ENCODE assay signal across 8 cellular contexts in genomic region chr3:48564022-48564421, GRCh38. TPM values are rescaled to one million over a fixed set of nuclear protein-coding genes. Genes with fewer than 3 reads are reported as not detected.
A peak's percentile ranks its signal among the peaks of the same experiment; 100 is the strongest.
DNase-seq lines count a peak whose midpoint lies in the region; ATAC-seq and TF ChIP-seq lines count a peak whose summit lies in the region.

No MANE protein-coding gene starts in this region.

- no peak overlapping the region for H3K4me3 ChIP-seq in CD8-positive, alpha-beta T cell (ENCODE audit: low read depth, low read length)
- H3K4me3 ChIP-seq in mammary epithelial cell (replicated peaks in 1 of 3; ENCODE audit: insufficient read depth in 1 of 3, low read depth in 2 of 3, low read length in 3 of 3): no peak overlapping the region

- no peaks in the 10 kb centered on the region for H3K4me1 ChIP-seq in CD8-positive, alpha-beta T cell (ENCODE audit: insufficient read depth, low read length)
- H3K4me1 ChIP-seq in mammary epithelial cell (ENCODE audit: insufficient read depth, low read length): peaks cover 61% of the 10 kb centered on the region

- ATAC-seq in CD8-positive, alpha-beta T cell: no peak
- ATAC-seq in natural killer cell treated with Interleukin-12 subunit alpha and Interleukin-12 subunit beta and Interleukin-15 and Interleukin-18, amount 100 ng/mL, for 72 hours: peak; percentile 87 to 90
- no peak for ATAC-seq in HG02840 (IDR thresholded peaks at IDR 0.05; ENCODE audit: low FRiP score, unreplicated experiment)

- no peaks in the 10 kb centered on the region for H3K9me3 ChIP-seq in CD8-positive, alpha-beta T cell (ENCODE audit: low read length)
- H3K9me3 ChIP-seq in mammary epithelial cell (replicated peaks; ENCODE audit: insufficient read depth, low read length): no peaks in the 10 kb centered on the region

- no peak overlapping the region for H3K27ac Mint-ChIP-seq in CD8-positive, alpha-beta T cell
- peak overlapping the region; percentile 90 to 93 for H3K27ac Mint-ChIP-seq in natural killer cell treated with Interleukin-12 subunit alpha and Interleukin-12 subunit beta and Interleukin-15 and Interleukin-18, amount 100 ng/mL, for 72 hours

- H3K4me2 ChIP-seq in mammary epithelial cell (ENCODE audit: insufficient read depth, low read depth, low read length): no peak overlapping the region

- H3K9ac ChIP-seq in mammary epithelial cell (ENCODE audit: insufficient read depth, low read length): no peak overlapping the region

- no peaks in the 10 kb centered on the region for H3K27me3 ChIP-seq in CD8-positive, alpha-beta T cell (ENCODE audit: insufficient read depth, low read length)
- H3K27me3 ChIP-seq in mammary epithelial cell (ENCODE audit: insufficient read depth, low read length): no peaks in the 10 kb centered on the region

- H3K4me1 Mint-ChIP-seq in CD8-positive, alpha-beta T cell (ENCODE audit: low read depth): no peaks in the 10 kb centered on the region
- H3K4me1 Mint-ChIP-seq in natural killer cell treated with Interleukin-12 subunit alpha and Interleukin-12 subunit beta and Interleukin-15 and Interleukin-18, amount 100 ng/mL, for 72 hours (ENCODE audit: low read depth in 2 of 2): peaks cover 30 to 36% of the 10 kb centered on the region in 2 donors

- H3K36me3 ChIP-seq in CD8-positive, alpha-beta T cell (ENCODE audit: insufficient read depth, low read length): no peaks in the 10 kb centered on the region
- H3K36me3 ChIP-seq in mammary epithelial cell (ENCODE audit: insufficient read depth, low read length): peaks cover 20% of the 10 kb centered on the region

- CTCF ChIA-PET in CD8-positive, alpha-beta T cell (lab: Charles Lee): interaction anchor here (1.2 to 3.5 kb wide), 3 partner anchors 15 to 163 kb away, joined by 3 to 13 read pairs (median 5); no protein-coding TSS in a partner anchor
- CTCF ChIA-PET in mammary epithelial cell (lab: Charles Lee; ENCODE audit: low non-redundant PET): no interaction called here

- POLR2A ChIA-PET in CD8-positive, alpha-beta T cell (lab: Charles Lee): interaction anchor here (0.5 kb wide), 1 partner anchor 8 kb away, joined by 3 read pairs; no protein-coding TSS in a partner anchor

- H3K36me3 Mint-ChIP-seq in CD8-positive, alpha-beta T cell: no peaks in the 10 kb centered on the region
- no peaks in the 10 kb centered on the region for H3K36me3 Mint-ChIP-seq in natural killer cell treated with Interleukin-12 subunit alpha and Interleukin-12 subunit beta and Interleukin-15 and Interleukin-18, amount 100 ng/mL, for 72 hours

- no peaks in the 10 kb centered on the region for H4K20me1 ChIP-seq in mammary epithelial cell (ENCODE audit: insufficient read depth, low read length)

- H2AFZ ChIP-seq in mammary epithelial cell (ENCODE audit: low read depth, low read length): no peak overlapping the region

- TSS peak; percentile 96 for BruUV-seq in mammary epithelial cell (replicated peaks; lab: Mats Ljungman, UMichigan)

- H3K79me2 ChIP-seq in mammary epithelial cell (ENCODE audit: insufficient read depth, low read length): peaks cover 57% of the 10 kb centered on the region

- no peak for TF ChIP-seq CTCF in CD8-positive, alpha-beta T cell (IDR thresholded peaks at IDR 0.05)
- no peak for TF ChIP-seq CTCF in mammary epithelial cell (conservative IDR thresholded peaks at IDR 0.05 in 1 of 2, IDR thresholded peaks at IDR 0.05 in 1 of 2; ENCODE audit: extremely low read depth in 1 of 2, insufficient read depth in 1 of 2, low read depth in 1 of 2, low read length in 2 of 2)

- intact Hi-C loops in CD8-positive, alpha-beta T cell (cut with DNase I, micrococcal nuclease): no loop called here
- intact Hi-C loops in mammary epithelial cell (cut with micrococcal nuclease): no loop called here

- dilution Hi-C loops in mammary epithelial cell (cut with HindIII; ENCODE audit: low sequenced_read_pairs): no loop called here

- no peak overlapping the region for H3K27ac ChIP-seq in CD8-positive, alpha-beta T cell (ENCODE audit: low read depth, low read length)
- H3K27ac ChIP-seq in mammary epithelial cell (ENCODE audit: insufficient read depth, low read depth, low read length): no peak overlapping the region

- in situ Hi-C loops in mammary epithelial cell (cut with MboI; ENCODE audit: low sequenced_read_pairs in 2 of 2): loop anchor here in 1 of 2 donors (25.0 kb wide), 1 partner anchor 302 kb away; no protein-coding TSS in a partner anchor

- no peaks in the 10 kb centered on the region for H3K27me3 Mint-ChIP-seq in CD8-positive, alpha-beta T cell (ENCODE audit: low read depth)
- H3K27me3 Mint-ChIP-seq in natural killer cell treated with Interleukin-12 subunit alpha and Interleukin-12 subunit beta and Interleukin-15 and Interleukin-18, amount 100 ng/mL, for 72 hours: no peaks in the 10 kb centered on the region

- H3K4me3 Mint-ChIP-seq in CD8-positive, alpha-beta T cell: no peak overlapping the region
- peak overlapping the region; percentile 67 for H3K4me3 Mint-ChIP-seq in natural killer cell treated with Interleukin-12 subunit alpha and Interleukin-12 subunit beta and Interleukin-15 and Interleukin-18, amount 100 ng/mL, for 72 hours

- no peaks in the 10 kb centered on the region for H3K9me3 Mint-ChIP-seq in CD8-positive, alpha-beta T cell
- H3K9me3 Mint-ChIP-seq in natural killer cell treated with Interleukin-12 subunit alpha and Interleukin-12 subunit beta and Interleukin-15 and Interleukin-18, amount 100 ng/mL, for 72 hours: no peaks in the 10 kb centered on the region

- peak; percentile 12 to 57 (median 35) for DNase-seq in CD8-positive, alpha-beta T cell
- DNase-seq in NCI-H226 (peak; percentile 49), mammary epithelial cell (peak; percentile 74), NCI-H2107 treated with DMSO at 0.1 percent for 48 hours (lab: John Stamatoyannopoulos, UW; ENCODE audit: unreplicated experiment) (no peak), retina (no peak), NCI-H1092 treated with DMSO at 0.1 percent for 48 hours (lab: John Stamatoyannopoulos, UW) (no peak)
- peak; percentile 88 for DNase-seq in natural killer cell treated with Interleukin-12 subunit alpha and Interleukin-12 subunit beta and Interleukin-15 and Interleukin-18, amount 100 ng/mL, for 72 hours (ENCODE audit: low spot score)

- 30% methylated on average over 4 of the region's 10 CpGs for WGBS in mammary epithelial cell (ENCODE audit: low coverage, missing lambda C conversion rate)

RNA-seq across cellular contexts. Expression of gene UCN2, which starts 0.4 kb away (rescaled TPM):
- total RNA-seq in CD8-positive, alpha-beta T cell: not detected
- 10 to 100 TPM in 1 of 2 donors, 1 to 10 TPM in 1; 6.8 to 28.3 TPM for total RNA-seq in mammary epithelial cell
- polyA plus RNA-seq in mammary epithelial cell: 9.9 TPM
- polyA minus RNA-seq in mammary epithelial cell: 8.2 TPM
- total RNA-seq in natural killer cell treated with Interleukin-12 subunit alpha and Interleukin-12 subunit beta and Interleukin-15 and Interleukin-18, amount 100 ng/mL, for 72 hours: not detected

RNA-seq across cellular contexts. Expression of gene PFKFB4, which starts 7.4 kb away (rescaled TPM):
- total RNA-seq in CD8-positive, alpha-beta T cell: 1 to 10 TPM; 1.2 to 1.3 TPM
- 10 to 100 TPM; 14.7 to 45.3 TPM for total RNA-seq in mammary epithelial cell
- polyA plus RNA-seq in mammary epithelial cell: 26.2 TPM
- polyA minus RNA-seq in mammary epithelial cell: 36.7 TPM
- 10 to 100 TPM; 11.1 to 27.4 TPM for total RNA-seq in natural killer cell treated with Interleukin-12 subunit alpha and Interleukin-12 subunit beta and Interleukin-15 and Interleukin-18, amount 100 ng/mL, for 72 hours

RNA-seq across cellular contexts. Expression of gene COL7A1, which starts 31.1 kb away (rescaled TPM):
- 1 to 10 TPM; 1.2 to 1.6 TPM for total RNA-seq in CD8-positive, alpha-beta T cell
- 100 to 1,000 TPM; 130 to 425 TPM for total RNA-seq in mammary epithelial cell
- polyA plus RNA-seq in mammary epithelial cell: 106 TPM
- polyA minus RNA-seq in mammary epithelial cell: 239 TPM
- total RNA-seq in natural killer cell treated with Interleukin-12 subunit alpha and Interleukin-12 subunit beta and Interleukin-15 and Interleukin-18, amount 100 ng/mL, for 72 hours: 1 to 10 TPM; 1.5 to 1.8 TPM

RNA-seq across cellular contexts. Expression of gene UQCRC1, which starts 45.4 kb away (rescaled TPM):
- 10 to 100 TPM; 84.2 to 92.5 TPM for total RNA-seq in CD8-positive, alpha-beta T cell
- total RNA-seq in mammary epithelial cell: 100 to 1,000 TPM; 321 to 490 TPM
- 654 TPM for polyA plus RNA-seq in mammary epithelial cell
- 928 TPM for polyA minus RNA-seq in mammary epithelial cell
- total RNA-seq in natural killer cell treated with Interleukin-12 subunit alpha and Interleukin-12 subunit beta and Interleukin-15 and Interleukin-18, amount 100 ng/mL, for 72 hours: 100 to 1,000 TPM; 171 to 211 TPM

RNA-seq across cellular contexts. Expression of gene TMEM89, which starts 57.5 kb away (rescaled TPM):
- not detected for total RNA-seq in CD8-positive, alpha-beta T cell
- total RNA-seq in mammary epithelial cell: under 1 TPM in 1 of 2 donors, not detected in 1; 0.82 TPM
- not detected for polyA plus RNA-seq in mammary epithelial cell
- not detected for polyA minus RNA-seq in mammary epithelial cell
- not detected for total RNA-seq in natural killer cell treated with Interleukin-12 subunit alpha and Interleukin-12 subunit beta and Interleukin-15 and Interleukin-18, amount 100 ng/mL, for 72 hours

Comparison
In these comparisons a context has a peak if more than half of its experiments do, and no peak if none do; other contexts are left out.
1. ATAC-seq: peak in natural killer cell treated with Interleukin-12 subunit alpha and Interleukin-12 subunit beta and Interleukin-15 and Interleukin-18, amount 100 ng/mL, for 72 hours (2 of 2); none in CD8-positive, alpha-beta T cell (single experiment) and HG02840 (single experiment).
2. DNase-seq: peak in CD8-positive, alpha-beta T cell (7 of 7), NCI-H226 (single experiment), mammary epithelial cell (single experiment) and natural killer cell treated with Interleukin-12 subunit alpha and Interleukin-12 subunit beta and Interleukin-15 and Interleukin-18, amount 100 ng/mL, for 72 hours (single experiment); none in NCI-H2107 treated with DMSO at 0.1 percent for 48 hours (single experiment), retina (single experiment) and NCI-H1092 treated with DMSO at 0.1 percent for 48 hours (single experiment).
3. RNA of gene UCN2, which starts 0.4 kb away (total RNA-seq): 6.8 to 28.3 TPM in mammary epithelial cell; not detected in natural killer cell treated with Interleukin-12 subunit alpha and Interleukin-12 subunit beta and Interleukin-15 and Interleukin-18, amount 100 ng/mL, for 72 hours and not detected in CD8-positive, alpha-beta T cell; every median in the first group is over 4 times any median in the second.
4. RNA of gene PFKFB4, which starts 7.4 kb away (total RNA-seq): 14.7 to 45.3 TPM in mammary epithelial cell and 11.1 to 27.4 TPM in natural killer cell treated with Interleukin-12 subunit alpha and Interleukin-12 subunit beta and Interleukin-15 and Interleukin-18, amount 100 ng/mL, for 72 hours; 1.2 to 1.3 TPM in CD8-positive, alpha-beta T cell; every median in the first group is over 4 times any median in the second.
5. RNA of gene COL7A1, which starts 31.1 kb away (total RNA-seq): 130 to 425 TPM in mammary epithelial cell; 1.5 to 1.8 TPM in natural killer cell treated with Interleukin-12 subunit alpha and Interleukin-12 subunit beta and Interleukin-15 and Interleukin-18, amount 100 ng/mL, for 72 hours and 1.2 to 1.6 TPM in CD8-positive, alpha-beta T cell; every median in the first group is over 10 times any median in the second.